ENCODE assay signal across 2 cellular contexts in the genomic region with DNA sequence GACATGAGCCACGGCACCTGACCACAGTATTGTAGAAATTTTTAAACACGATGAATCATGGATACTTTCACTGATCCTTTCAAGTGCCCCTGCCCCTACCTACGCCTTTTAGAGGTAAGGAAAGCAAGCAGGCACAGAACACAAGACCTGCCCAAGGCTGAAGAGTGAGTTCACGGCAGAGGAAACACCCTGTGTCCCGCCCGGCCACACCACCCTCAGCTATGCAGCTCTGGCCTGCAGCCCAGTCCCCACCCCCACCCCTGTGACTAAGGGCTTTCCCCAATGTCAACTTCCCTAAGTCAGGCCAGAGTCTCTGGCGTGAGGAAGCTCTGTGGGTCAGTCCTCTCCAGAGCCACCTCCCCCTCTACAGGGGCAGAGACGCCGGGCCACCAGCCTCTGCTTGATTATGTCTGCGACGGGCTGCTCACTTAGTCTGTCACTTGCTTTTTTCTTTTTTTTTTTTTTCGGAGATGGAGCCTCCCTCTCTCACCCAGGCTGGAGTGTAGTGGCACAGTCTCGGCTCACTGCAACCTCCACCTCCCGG.
TF ChIP-seq lines count a peak whose summit lies in the region.

No MANE protein-coding gene starts in this region.

TF ChIP-seq in GM23338, 12 proteins besides CTCF, POLR2A, EP300 and RAD21 (continued from another document):
- TF ChIP-seq, protein P1, sequence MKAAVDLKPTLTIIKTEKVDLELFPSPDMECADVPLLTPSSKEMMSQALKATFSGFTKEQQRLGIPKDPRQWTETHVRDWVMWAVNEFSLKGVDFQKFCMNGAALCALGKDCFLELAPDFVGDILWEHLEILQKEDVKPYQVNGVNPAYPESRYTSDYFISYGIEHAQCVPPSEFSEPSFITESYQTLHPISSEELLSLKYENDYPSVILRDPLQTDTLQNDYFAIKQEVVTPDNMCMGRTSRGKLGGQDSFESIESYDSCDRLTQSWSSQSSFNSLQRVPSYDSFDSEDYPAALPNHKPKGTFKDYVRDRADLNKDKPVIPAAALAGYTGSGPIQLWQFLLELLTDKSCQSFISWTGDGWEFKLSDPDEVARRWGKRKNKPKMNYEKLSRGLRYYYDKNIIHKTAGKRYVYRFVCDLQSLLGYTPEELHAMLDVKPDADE (IDR thresholded peaks at IDR 0.05) = no peak
- TF ChIP-seq JUNB (IDR thresholded peaks at IDR 0.05; ENCODE audit: unreplicated experiment) (no peak), EZH2phosphoT487 (IDR thresholded peaks at IDR 0.05; ENCODE audit: unreplicated experiment) (no peak), STAT1 (IDR thresholded peaks at IDR 0.05; ENCODE audit: unreplicated experiment) (no peak)
- TF ChIP-seq, protein P2, sequence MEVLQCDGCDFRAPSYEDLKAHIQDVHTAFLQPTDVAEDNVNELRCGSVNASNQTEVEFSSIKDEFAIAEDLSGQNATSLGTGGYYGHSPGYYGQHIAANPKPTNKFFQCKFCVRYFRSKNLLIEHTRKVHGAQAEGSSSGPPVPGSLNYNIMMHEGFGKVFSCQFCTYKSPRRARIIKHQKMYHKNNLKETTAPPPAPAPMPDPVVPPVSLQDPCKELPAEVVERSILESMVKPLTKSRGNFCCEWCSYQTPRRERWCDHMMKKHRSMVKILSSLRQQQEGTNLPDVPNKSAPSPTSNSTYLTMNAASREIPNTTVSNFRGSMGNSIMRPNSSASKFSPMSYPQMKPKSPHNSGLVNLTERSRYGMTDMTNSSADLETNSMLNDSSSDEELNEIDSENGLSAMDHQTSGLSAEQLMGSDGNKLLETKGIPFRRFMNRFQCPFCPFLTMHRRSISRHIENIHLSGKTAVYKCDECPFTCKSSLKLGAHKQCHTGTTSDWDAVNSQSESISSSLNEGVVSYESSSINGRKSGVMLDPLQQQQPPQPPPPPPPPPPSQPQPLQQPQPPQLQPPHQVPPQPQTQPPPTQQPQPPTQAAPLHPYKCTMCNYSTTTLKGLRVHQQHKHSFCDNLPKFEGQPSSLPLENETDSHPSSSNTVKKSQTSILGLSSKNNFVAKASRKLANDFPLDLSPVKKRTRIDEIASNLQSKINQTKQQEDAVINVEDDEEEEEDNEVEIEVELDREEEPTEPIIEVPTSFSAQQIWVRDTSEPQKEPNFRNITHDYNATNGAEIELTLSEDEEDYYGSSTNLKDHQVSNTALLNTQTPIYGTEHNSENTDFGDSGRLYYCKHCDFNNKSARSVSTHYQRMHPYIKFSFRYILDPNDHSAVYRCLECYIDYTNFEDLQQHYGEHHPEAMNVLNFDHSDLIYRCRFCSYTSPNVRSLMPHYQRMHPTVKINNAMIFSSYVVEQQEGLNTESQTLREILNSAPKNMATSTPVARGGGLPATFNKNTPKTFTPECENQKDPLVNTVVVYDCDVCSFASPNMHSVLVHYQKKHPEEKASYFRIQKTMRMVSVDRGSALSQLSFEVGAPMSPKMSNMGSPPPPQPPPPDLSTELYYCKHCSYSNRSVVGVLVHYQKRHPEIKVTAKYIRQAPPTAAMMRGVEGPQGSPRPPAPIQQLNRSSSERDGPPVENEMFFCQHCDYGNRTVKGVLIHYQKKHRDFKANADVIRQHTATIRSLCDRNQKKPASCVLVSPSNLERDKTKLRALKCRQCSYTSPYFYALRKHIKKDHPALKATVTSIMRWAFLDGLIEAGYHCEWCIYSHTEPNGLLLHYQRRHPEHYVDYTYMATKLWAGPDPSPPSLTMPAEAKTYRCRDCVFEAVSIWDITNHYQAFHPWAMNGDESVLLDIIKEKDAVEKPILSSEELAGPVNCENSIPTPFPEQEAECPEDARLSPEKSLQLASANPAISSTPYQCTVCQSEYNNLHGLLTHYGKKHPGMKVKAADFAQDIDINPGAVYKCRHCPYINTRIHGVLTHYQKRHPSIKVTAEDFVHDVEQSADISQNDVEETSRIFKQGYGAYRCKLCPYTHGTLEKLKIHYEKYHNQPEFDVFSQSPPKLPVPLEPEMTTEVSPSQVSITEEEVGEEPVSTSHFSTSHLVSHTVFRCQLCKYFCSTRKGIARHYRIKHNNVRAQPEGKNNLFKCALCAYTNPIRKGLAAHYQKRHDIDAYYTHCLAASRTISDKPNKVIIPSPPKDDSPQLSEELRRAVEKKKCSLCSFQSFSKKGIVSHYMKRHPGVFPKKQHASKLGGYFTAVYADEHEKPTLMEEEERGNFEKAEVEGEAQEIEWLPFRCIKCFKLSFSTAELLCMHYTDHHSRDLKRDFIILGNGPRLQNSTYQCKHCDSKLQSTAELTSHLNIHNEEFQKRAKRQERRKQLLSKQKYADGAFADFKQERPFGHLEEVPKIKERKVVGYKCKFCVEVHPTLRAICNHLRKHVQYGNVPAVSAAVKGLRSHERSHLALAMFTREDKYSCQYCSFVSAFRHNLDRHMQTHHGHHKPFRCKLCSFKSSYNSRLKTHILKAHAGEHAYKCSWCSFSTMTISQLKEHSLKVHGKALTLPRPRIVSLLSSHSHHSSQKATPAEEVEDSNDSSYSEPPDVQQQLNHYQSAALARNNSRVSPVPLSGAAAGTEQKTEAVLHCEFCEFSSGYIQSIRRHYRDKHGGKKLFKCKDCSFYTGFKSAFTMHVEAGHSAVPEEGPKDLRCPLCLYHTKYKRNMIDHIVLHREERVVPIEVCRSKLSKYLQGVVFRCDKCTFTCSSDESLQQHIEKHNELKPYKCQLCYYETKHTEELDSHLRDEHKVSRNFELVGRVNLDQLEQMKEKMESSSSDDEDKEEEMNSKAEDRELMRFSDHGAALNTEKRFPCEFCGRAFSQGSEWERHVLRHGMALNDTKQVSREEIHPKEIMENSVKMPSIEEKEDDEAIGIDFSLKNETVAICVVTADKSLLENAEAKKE (CRISPR knock-in tag; IDR thresholded peaks at IDR 0.05) = no peak

TF ChIP-seq in SK-N-SH treated with all-trans-retinoic acid at 6 μM for 48 hours, 23 proteins besides CTCF, POLR2A, EP300 and RAD21 (continued from another document):
- TF ChIP-seq, protein P3, sequence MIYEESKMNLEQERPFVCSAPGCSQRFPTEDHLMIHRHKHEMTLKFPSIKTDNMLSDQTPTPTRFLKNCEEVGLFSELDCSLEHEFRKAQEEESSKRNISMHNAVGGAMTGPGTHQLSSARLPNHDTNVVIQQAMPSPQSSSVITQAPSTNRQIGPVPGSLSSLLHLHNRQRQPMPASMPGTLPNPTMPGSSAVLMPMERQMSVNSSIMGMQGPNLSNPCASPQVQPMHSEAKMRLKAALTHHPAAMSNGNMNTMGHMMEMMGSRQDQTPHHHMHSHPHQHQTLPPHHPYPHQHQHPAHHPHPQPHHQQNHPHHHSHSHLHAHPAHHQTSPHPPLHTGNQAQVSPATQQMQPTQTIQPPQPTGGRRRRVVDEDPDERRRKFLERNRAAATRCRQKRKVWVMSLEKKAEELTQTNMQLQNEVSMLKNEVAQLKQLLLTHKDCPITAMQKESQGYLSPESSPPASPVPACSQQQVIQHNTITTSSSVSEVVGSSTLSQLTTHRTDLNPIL (CRISPR knock-in tag; IDR thresholded peaks at IDR 0.05; ENCODE audit: low read depth) = no peak
- TF ChIP-seq CSDC2 (CRISPR knock-in tag; IDR thresholded peaks at IDR 0.05) = no peak
- TF ChIP-seq ZFP30 (CRISPR knock-in tag; IDR thresholded peaks at IDR 0.05) = no peak
- TF ChIP-seq TCF4 (CRISPR knock-in tag; IDR thresholded peaks at IDR 0.05; ENCODE audit: borderline replicate concordance) = no peak
- TF ChIP-seq, protein P4, sequence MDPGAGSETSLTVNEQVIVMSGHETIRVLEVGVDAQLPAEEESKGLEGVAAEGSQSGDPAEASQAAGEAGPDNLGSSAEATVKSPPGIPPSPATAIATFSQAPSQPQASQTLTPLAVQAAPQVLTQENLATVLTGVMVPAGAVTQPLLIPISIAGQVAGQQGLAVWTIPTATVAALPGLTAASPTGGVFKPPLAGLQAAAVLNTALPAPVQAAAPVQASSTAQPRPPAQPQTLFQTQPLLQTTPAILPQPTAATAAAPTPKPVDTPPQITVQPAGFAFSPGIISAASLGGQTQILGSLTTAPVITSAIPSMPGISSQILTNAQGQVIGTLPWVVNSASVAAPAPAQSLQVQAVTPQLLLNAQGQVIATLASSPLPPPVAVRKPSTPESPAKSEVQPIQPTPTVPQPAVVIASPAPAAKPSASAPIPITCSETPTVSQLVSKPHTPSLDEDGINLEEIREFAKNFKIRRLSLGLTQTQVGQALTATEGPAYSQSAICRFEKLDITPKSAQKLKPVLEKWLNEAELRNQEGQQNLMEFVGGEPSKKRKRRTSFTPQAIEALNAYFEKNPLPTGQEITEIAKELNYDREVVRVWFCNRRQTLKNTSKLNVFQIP (CRISPR knock-in tag; IDR thresholded peaks at IDR 0.05; ENCODE audit: borderline replicate concordance, low read depth) = no peak
